15 cellular contexts compared by ENCODE assay signal in genomic region chr2:237734905-237735623, GRCh38.
A peak's percentile ranks its signal among the peaks of the same experiment; 100 is the strongest.
DNase-seq lines count a peak whose midpoint lies in the region; ATAC-seq and TF ChIP-seq lines count a peak whose summit lies in the region.
"Had no signal": no experiment of that assay in that cellular context is flagged by ENCODE, and none has a peak within 500 bp of the region (broad histone marks: within the 10 kb centered on the region; RNA-seq: fewer than 3 reads in every experiment).

No MANE protein-coding gene starts in this region.

- H3K9ac ChIP-seq in subcutaneous abdominal adipose tissue (ENCODE audit: low read length in 5 of 5): no peak overlapping the region

- 78 to 80% methylated on average over 25 of the region's 25 CpGs for WGBS in body of pancreas, 2 donors
- WGBS in lung, 2 donors: 71 to 76% methylated on average over 25 of the region's 25 CpGs

- H3K27ac Mint-ChIP-seq in activated CD8-positive, alpha-beta memory T cell treated with anti-CD3 and anti-CD28 coated beads, Interleukin-2, amount 10 ng/mL, durations not matched to agents 7 days and 5 days: peak overlapping the region; percentile 24

- DNase-seq in activated CD8-positive, alpha-beta memory T cell treated with anti-CD3 and anti-CD28 coated beads, Interleukin-2, amount 10 ng/mL, durations not matched to agents 7 days and 5 days: peak; percentile 34
- DNase-seq in activated CD8-positive, alpha-beta memory T cell treated with anti-CD3 and anti-CD28 coated beads, Interleukin-2, amount 50 U/mL, for 48 hours: no peak
- DNase-seq in body of pancreas: peak in 2 of 4 donors; percentile 42 to 45
- DNase-seq in lung (ENCODE audit: low spot score): no peak
- no peak for DNase-seq in superior temporal gyrus (ENCODE audit: extremely low spot score)
- DNase-seq in NCI-H748 (lab: John Stamatoyannopoulos, UW; ENCODE audit: unreplicated experiment): no peak
- DNase-seq: activated CD4-positive, alpha-beta T cell treated with anti-CD3 and anti-CD28 coated beads for 1 hour; DMS 273 treated with DMSO at 0.1 percent for 48 hours; Kasumi-1; NCI-H2107; SW 1271 had no signal

- H3K4me1 ChIP-seq in body of pancreas: peaks cover 32% of the 10 kb centered on the region
- H3K4me1 ChIP-seq in lung (ENCODE audit: control insufficient read depth in 2 of 2, insufficient read depth in 2 of 2, low read length in 2 of 2): peaks cover 25 to 39% of the 10 kb centered on the region in 2 donors
- peaks cover 3 to 91% (median 39%) of the 10 kb centered on the region in 5 donors for H3K4me1 ChIP-seq in subcutaneous abdominal adipose tissue (ENCODE audit: control insufficient read depth in 5 of 5, insufficient read depth in 5 of 5, low read length in 5 of 5)

- H3K27ac ChIP-seq in body of pancreas: peak overlapping the region; percentile 22 to 79 (median 75)
- H3K27ac ChIP-seq in lung (ENCODE audit: low read depth in 1 of 2, low read length in 1 of 2): peak overlapping the region; percentile 51 to 78
- peak overlapping the region; percentile 22 for H3K27ac ChIP-seq in subcutaneous abdominal adipose tissue (ENCODE audit: low read depth, low read length)
- H3K27ac ChIP-seq: epithelial cell of prostate had no signal

- no peaks in the 10 kb centered on the region for H3K27me3 ChIP-seq in body of pancreas
- H3K27me3 ChIP-seq in lung (ENCODE audit: control insufficient read depth, insufficient read depth): no peaks in the 10 kb centered on the region
- H3K27me3 ChIP-seq in subcutaneous abdominal adipose tissue (ENCODE audit: control insufficient read depth in 5 of 5, insufficient read depth in 4 of 5, low read length in 5 of 5): no peaks in the 10 kb centered on the region
- H3K27me3 ChIP-seq: cardiac muscle cell had no signal

- no peak for ATAC-seq in activated CD8-positive, alpha-beta memory T cell treated with anti-CD3 and anti-CD28 coated beads, Interleukin-2, amount 10 ng/mL, durations not matched to agents 7 days and 5 days
- ATAC-seq in body of pancreas (peak; percentile 61), lung (ENCODE audit: insufficient read depth, low FRiP score) (no peak), GM18858 (IDR thresholded peaks at IDR 0.05; ENCODE audit: unreplicated experiment) (no peak)

- no peak overlapping the region for H3K4me3 Mint-ChIP-seq in activated CD8-positive, alpha-beta memory T cell treated with anti-CD3 and anti-CD28 coated beads, Interleukin-2, amount 10 ng/mL, durations not matched to agents 7 days and 5 days

- no peaks in the 10 kb centered on the region for H3K27me3 Mint-ChIP-seq in activated CD8-positive, alpha-beta memory T cell treated with anti-CD3 and anti-CD28 coated beads, Interleukin-2, amount 10 ng/mL, durations not matched to agents 7 days and 5 days

- H3K36me3 ChIP-seq in body of pancreas (replicated peaks in 1 of 2; ENCODE audit: insufficient read depth in 1 of 2, low read depth in 2 of 2) (no peaks in the 10 kb centered on the region), lung (ENCODE audit: control insufficient read depth in 2 of 2, insufficient read depth in 2 of 2, low read length in 2 of 2) (peaks cover 5 to 6% of the 10 kb centered on the region in 2 donors), subcutaneous abdominal adipose tissue (ENCODE audit: control insufficient read depth in 5 of 5, insufficient read depth in 5 of 5, low read length in 5 of 5) (peaks cover 0 to 18% (median 9%) of the 10 kb centered on the region in 5 donors)
- H3K36me3 ChIP-seq: cardiac muscle cell had no signal

- peaks cover 36% of the 10 kb centered on the region for H3K4me1 Mint-ChIP-seq in activated CD8-positive, alpha-beta memory T cell treated with anti-CD3 and anti-CD28 coated beads, Interleukin-2, amount 10 ng/mL, durations not matched to agents 7 days and 5 days

- peaks cover 28% of the 10 kb centered on the region for H3K36me3 Mint-ChIP-seq in activated CD8-positive, alpha-beta memory T cell treated with anti-CD3 and anti-CD28 coated beads, Interleukin-2, amount 10 ng/mL, durations not matched to agents 7 days and 5 days

- TF ChIP-seq CTCF in body of pancreas (IDR thresholded peaks at IDR 0.05): no peak
- no peak for TF ChIP-seq CTCF in lung (IDR thresholded peaks at IDR 0.05; ENCODE audit: control extremely low read depth, extremely low read depth)

- H3K4me3 ChIP-seq in body of pancreas: no peak overlapping the region
- H3K4me3 ChIP-seq in lung: no peak overlapping the region
- no peak overlapping the region for H3K4me3 ChIP-seq in subcutaneous abdominal adipose tissue (ENCODE audit: low read depth in 1 of 5, low read length in 5 of 5)
- H3K4me3 ChIP-seq: cardiac muscle cell had no signal

- H3K9me3 ChIP-seq in body of pancreas (no peaks in the 10 kb centered on the region), lung (ENCODE audit: control insufficient read depth in 2 of 2, insufficient read depth in 1 of 2, low read length in 1 of 2) (peaks cover 0 to 2% of the 10 kb centered on the region in 2 donors), subcutaneous abdominal adipose tissue (ENCODE audit: control insufficient read depth in 5 of 5, low read length in 5 of 5) (no peaks in the 10 kb centered on the region)

- no peak for TF ChIP-seq POLR2A in body of pancreas (IDR thresholded peaks at IDR 0.05)

- CTCF ChIA-PET in activated CD8-positive, alpha-beta memory T cell treated with anti-CD3 and anti-CD28 coated beads, Interleukin-2, amount 10 ng/mL, durations not matched to agents 7 days and 5 days (lab: Charles Lee): interaction anchor here (3.7 kb wide), 1 partner anchor 9 kb away, joined by 24 read pairs; no protein-coding TSS in a partner anchor

- intact Hi-C loops in body of pancreas (cut with DNase I): no loop called here

- H3K9me3 Mint-ChIP-seq in activated CD8-positive, alpha-beta memory T cell treated with anti-CD3 and anti-CD28 coated beads, Interleukin-2, amount 10 ng/mL, durations not matched to agents 7 days and 5 days (ENCODE audit: low read depth): no peaks in the 10 kb centered on the region

Comparison
In these comparisons a context has a peak if more than half of its experiments do, and no peak if none do; other contexts are left out.
1. H3K27ac ChIP-seq: peak in every context shown above with its lines; median percentile 75 in body of pancreas; 64 in lung; 22 in subcutaneous abdominal adipose tissue.